8 cellular contexts compared by ENCODE assay signal in genomic region chr10:3066317-3066931, GRCh38. TPM values are rescaled to one million over a fixed set of nuclear protein-coding genes. Genes with fewer than 3 reads are reported as not detected.
DNase-seq lines count a peak whose midpoint lies in the region; ATAC-seq, FAIRE-seq and TF ChIP-seq lines count a peak whose summit lies in the region.

No MANE protein-coding gene starts in this region.

- H3K9me3 ChIP-seq in astrocyte (ENCODE audit: insufficient read depth, low read depth, low read length) (no peaks in the 10 kb centered on the region), keratinocyte (ENCODE audit: control insufficient read depth, low read depth, low read length) (no peaks in the 10 kb centered on the region), tibial artery (no peaks in the 10 kb centered on the region)

- H3K27ac ChIP-seq in astrocyte (ENCODE audit: low read depth, low read length): no peak overlapping the region
- H3K27ac ChIP-seq in keratinocyte (ENCODE audit: control insufficient read depth, insufficient read depth, low read length): no peak overlapping the region
- peak overlapping the region; percentile 83 to 90 for H3K27ac ChIP-seq in tibial artery

- TF ChIP-seq CTCF in astrocyte (IDR thresholded peaks at IDR 0.05; ENCODE audit: insufficient read depth, low read depth, low read length) (no peak), keratinocyte (optimal IDR thresholded peaks at IDR 0.05 in 1 of 3, IDR thresholded peaks at IDR 0.05 in 1 of 3, conservative IDR thresholded peaks at IDR 0.05 in 1 of 3; ENCODE audit: extremely low read depth in 1 of 3, insufficient read depth in 2 of 3, low read length in 3 of 3) (no peak), tibial artery (IDR thresholded peaks at IDR 0.05) (peak in 1 of 2 experiments; percentile 16)

- H2AFZ ChIP-seq in astrocyte (ENCODE audit: low read depth, low read length) (peak overlapping the region; percentile 43), keratinocyte (ENCODE audit: control insufficient read depth, low read length) (no peak overlapping the region)

- H3K9me1 ChIP-seq in keratinocyte (ENCODE audit: control insufficient read depth, extremely low read depth, insufficient read depth, low read length): peaks cover 3% of the 10 kb centered on the region

- no peaks in the 10 kb centered on the region for H3K27me3 ChIP-seq in astrocyte (ENCODE audit: insufficient read depth, low read length)
- peaks cover 11% of the 10 kb centered on the region for H3K27me3 ChIP-seq in keratinocyte (ENCODE audit: control insufficient read depth, extremely low read depth, insufficient read depth, low read length)
- H3K27me3 ChIP-seq in tibial artery: no peaks in the 10 kb centered on the region

- H3K4me1 ChIP-seq in astrocyte (ENCODE audit: insufficient read depth, low read length) (peaks cover 23% of the 10 kb centered on the region), keratinocyte (ENCODE audit: control insufficient read depth, extremely low read depth, insufficient read depth, low read length) (peaks cover 13% of the 10 kb centered on the region), tibial artery (peaks cover 0 to 30% (median 20%) of the 10 kb centered on the region in 4 donors)

- H3K4me1 Mint-ChIP-seq in activated CD4-positive, alpha-beta T cell treated with anti-CD3 and anti-CD28 coated beads for 36 hours: peaks cover 22% of the 10 kb centered on the region
- H3K4me1 Mint-ChIP-seq in astrocyte (ENCODE audit: low read depth, unreplicated experiment): peaks cover 19% of the 10 kb centered on the region

- H3K4me3 ChIP-seq in astrocyte (ENCODE audit: insufficient read depth, low read depth, low read length) (peak overlapping the region; percentile 47), keratinocyte (ENCODE audit: control insufficient read depth in 2 of 3, extremely low read depth in 1 of 3, insufficient read depth in 2 of 3, low read depth in 1 of 3, low read length in 3 of 3) (peak overlapping the region; percentile 46 to 91 (median 91)), tibial artery (peak overlapping the region; percentile 78 to 86)

- no peak for FAIRE-seq in astrocyte (lab: Jason Lieb, UNC)
- no peak for FAIRE-seq in keratinocyte (lab: Jason Lieb, UNC)

- peaks cover 2% of the 10 kb centered on the region for H3K9me3 Mint-ChIP-seq in activated CD4-positive, alpha-beta T cell treated with anti-CD3 and anti-CD28 coated beads for 36 hours (ENCODE audit: low read depth)
- no peaks in the 10 kb centered on the region for H3K9me3 Mint-ChIP-seq in astrocyte (ENCODE audit: unreplicated experiment)

- H3K36me3 ChIP-seq in astrocyte (ENCODE audit: insufficient read depth, low read length) (no peaks in the 10 kb centered on the region), keratinocyte (ENCODE audit: control insufficient read depth in 2 of 2, extremely low read depth in 1 of 2, insufficient read depth in 2 of 2, low read length in 2 of 2) (peaks cover 7 to 10% of the 10 kb centered on the region in 2 experiments), tibial artery (no peaks in the 10 kb centered on the region)

- intact Hi-C loops in activated CD4-positive, alpha-beta T cell treated with anti-CD3 and anti-CD28 coated beads for 36 hours (cut with DNase I, micrococcal nuclease): no loop called here
- intact Hi-C loops in tibial artery (cut with DNase I; ENCODE audit: low total_unique reads): no loop called here

- H3K4me2 ChIP-seq in astrocyte (ENCODE audit: low read length) (peak overlapping the region; percentile 95), keratinocyte (ENCODE audit: control insufficient read depth, extremely low read depth, insufficient read depth, low read depth, low read length) (peak overlapping the region; percentile 48)

- H3K79me2 ChIP-seq in astrocyte (ENCODE audit: insufficient read depth, low read length): peaks cover 40% of the 10 kb centered on the region
- H3K79me2 ChIP-seq in keratinocyte (ENCODE audit: control insufficient read depth, insufficient read depth, low read length): peaks cover 34% of the 10 kb centered on the region

- dilution Hi-C loops in keratinocyte (cut with MboI; ENCODE audit: extremely low pct_ligation_motif_present, low sequenced_read_pairs): no loop called here

- H3K36me3 Mint-ChIP-seq in activated CD4-positive, alpha-beta T cell treated with anti-CD3 and anti-CD28 coated beads for 36 hours (ENCODE audit: low read depth): peaks cover 26% of the 10 kb centered on the region
- peaks cover 8% of the 10 kb centered on the region for H3K36me3 Mint-ChIP-seq in astrocyte (ENCODE audit: low read depth, unreplicated experiment)

- peak overlapping the region; percentile 8 for H3K4me3 Mint-ChIP-seq in activated CD4-positive, alpha-beta T cell treated with anti-CD3 and anti-CD28 coated beads for 36 hours
- peak overlapping the region; percentile 70 for H3K4me3 Mint-ChIP-seq in astrocyte (ENCODE audit: unreplicated experiment)

- H3K9ac ChIP-seq in astrocyte (ENCODE audit: low read length) (no peak overlapping the region), keratinocyte (ENCODE audit: control insufficient read depth, extremely low read depth, insufficient read depth, low read length) (no peak overlapping the region)

- no peak for DNase-seq in activated CD4-positive, alpha-beta T cell treated with anti-CD3 and anti-CD28 coated beads for 36 hours
- no peak for DNase-seq in activated CD4-positive, alpha-beta T cell treated with anti-CD3 and anti-CD28 coated beads for 1 hour
- DNase-seq in astrocyte (ENCODE audit: low read depth) (no peak), keratinocyte (ENCODE audit: low read depth, low spot score) (no peak), tibial artery (peak in 1 of 2 donors; percentile 81), glomerular visceral epithelial cell (ENCODE audit: extremely low spot score) (no peak), NCI-H2227 treated with DMSO at 0.1 percent for 48 hours (lab: John Stamatoyannopoulos, UW) (no peak)

- POLR2A ChIA-PET in activated CD4-positive, alpha-beta T cell treated with anti-CD3 and anti-CD28 coated beads for 36 hours (lab: Charles Lee): no interaction called here

- peaks cover 5% of the 10 kb centered on the region for H3K27me3 Mint-ChIP-seq in activated CD4-positive, alpha-beta T cell treated with anti-CD3 and anti-CD28 coated beads for 36 hours
- peaks cover 2% of the 10 kb centered on the region for H3K27me3 Mint-ChIP-seq in astrocyte (ENCODE audit: low read depth, unreplicated experiment)

- CTCF ChIA-PET in activated CD4-positive, alpha-beta T cell treated with anti-CD3 and anti-CD28 coated beads for 36 hours (lab: Charles Lee): no interaction called here

- peaks cover 6% of the 10 kb centered on the region for H4K20me1 ChIP-seq in astrocyte (ENCODE audit: insufficient read depth, low read length)
- no peaks in the 10 kb centered on the region for H4K20me1 ChIP-seq in keratinocyte (ENCODE audit: control insufficient read depth, extremely low read depth, insufficient read depth, low read length)

- ATAC-seq in activated CD4-positive, alpha-beta T cell treated with anti-CD3 and anti-CD28 coated beads for 36 hours: no peak
- no peak for ATAC-seq in GM18511 (IDR thresholded peaks at IDR 0.05; ENCODE audit: unreplicated experiment)

- H3K27ac Mint-ChIP-seq in activated CD4-positive, alpha-beta T cell treated with anti-CD3 and anti-CD28 coated beads for 36 hours: no peak overlapping the region
- H3K27ac Mint-ChIP-seq in astrocyte (ENCODE audit: unreplicated experiment): no peak overlapping the region

RNA-seq across cellular contexts. Expression of gene PFKP, which starts 0.9 kb away (rescaled TPM):
- 100 to 1,000 TPM; 231 to 239 TPM for total RNA-seq in activated CD4-positive, alpha-beta T cell treated with anti-CD3 and anti-CD28 coated beads for 36 hours
- 356 and 361 TPM in 2 replicates for total RNA-seq in astrocyte
- 104 to 134 TPM (median 117 TPM) in 3 replicates for polyA plus RNA-seq in keratinocyte
- 117 TPM for polyA plus RNA-seq in keratinocyte (2011; ENCODE audit: low read depth)
- polyA plus RNA-seq in keratinocyte (2011; cell fraction: cytosol; rRNA removed): 79.3 and 111 TPM in 2 replicates
- polyA plus RNA-seq in keratinocyte (2011; cell fraction: nucleus; rRNA removed): 162 and 174 TPM in 2 replicates
- polyA plus RNA-seq in keratinocyte (2012; ENCODE audit: low replicate concordance): 134 and 205 TPM in 2 replicates
- polyA minus RNA-seq in keratinocyte: 91.1 to 184 TPM (median 107 TPM) in 3 replicates
- 150 TPM for polyA minus RNA-seq in keratinocyte (2011; cell fraction: cytosol; rRNA and poly(A)+ RNA removed)
- polyA minus RNA-seq in keratinocyte (2011; cell fraction: nucleus; rRNA and poly(A)+ RNA removed): 95.1 and 112 TPM in 2 replicates

Comparison
In these comparisons a context has a peak if more than half of its experiments do, and no peak if none do; other contexts are left out.
1. H3K27ac ChIP-seq: peak in tibial artery (2 of 2); none in astrocyte (single experiment) and keratinocyte (single experiment).
2. Peak in every context shown above with its lines, with median percentiles within 50 percentile points of each other: H3K4me3 ChIP-seq.